Comparison of ENCODE assay signal across 11 cellular contexts in genomic region chr17:60393840-60394529, GRCh38. TPM values are rescaled to one million over a fixed set of nuclear protein-coding genes. Genes with fewer than 3 reads are reported as not detected.
A peak's percentile ranks its signal among the peaks of the same experiment; 100 is the strongest.
DNase-seq lines count a peak whose midpoint lies in the region; ATAC-seq and TF ChIP-seq lines count a peak whose summit lies in the region.
"Had no signal": no experiment of that assay in that cellular context is flagged by ENCODE, and none has a peak within 500 bp of the region (broad histone marks: within the 10 kb centered on the region; RNA-seq: fewer than 3 reads in every experiment).

No MANE protein-coding gene starts in this region.

- peaks cover 29 to 33% (median 29%) of the 10 kb centered on the region in 3 donors for H3K4me1 Mint-ChIP-seq in CD8-positive, alpha-beta memory T cell
- H3K4me1 Mint-ChIP-seq in activated T-helper 1 cell treated with anti-CD3 and anti-CD28 coated beads, Interleukin-12 subunit alpha, Interleukin-12 subunit beta, Interleukin-2, Interleukin-4 antibody, amounts not matched to agents 30 ng/mL and 10 ng/mL and 1 ng/mL, durations not matched to agents 14 hours and 24 hours and 36 hours (ENCODE audit: low read depth), result peaks cover 45% of the 10 kb centered on the region
- peaks cover 27% of the 10 kb centered on the region for H3K4me1 Mint-ChIP-seq in nephron

- no peak overlapping the region for H3K4me3 ChIP-seq in CD8-positive, alpha-beta memory T cell (ENCODE audit: low read length)
- H3K4me3 ChIP-seq in NB4 (ENCODE audit: low read depth, low read length), result peak overlapping the region; percentile 36
- H3K4me3 ChIP-seq: SK-N-MC had no signal

- TF ChIP-seq CTCF in NB4 (IDR thresholded peaks at IDR 0.05; ENCODE audit: low read depth, low read length) (no peak), nephron (IDR thresholded peaks at IDR 0.05; ENCODE audit: unreplicated experiment in 3 of 3) (no peak), GM10266 (IDR thresholded peaks at IDR 0.05; ENCODE audit: control insufficient read depth, insufficient read depth, low read depth, missing control alignments) (no peak)

- no peaks in the 10 kb centered on the region for H3K27me3 Mint-ChIP-seq in CD8-positive, alpha-beta memory T cell
- H3K27me3 Mint-ChIP-seq in activated T-helper 1 cell treated with anti-CD3 and anti-CD28 coated beads, Interleukin-12 subunit alpha, Interleukin-12 subunit beta, Interleukin-2, Interleukin-4 antibody, amounts not matched to agents 30 ng/mL and 10 ng/mL and 1 ng/mL, durations not matched to agents 14 hours and 24 hours and 36 hours (ENCODE audit: insufficient read depth), result no peaks in the 10 kb centered on the region
- H3K27me3 Mint-ChIP-seq in nephron (ENCODE audit: low read depth), result peaks cover 3% of the 10 kb centered on the region

- CTCF ChIA-PET in CD8-positive, alpha-beta memory T cell (lab: Charles Lee), result no interaction called here

- peak overlapping the region in 6 of 8 donors; percentile 43 to 91 (median 67) for H3K27ac Mint-ChIP-seq in CD8-positive, alpha-beta memory T cell
- H3K27ac Mint-ChIP-seq in activated T-helper 1 cell treated with anti-CD3 and anti-CD28 coated beads, Interleukin-12 subunit alpha, Interleukin-12 subunit beta, Interleukin-2, Interleukin-4 antibody, amounts not matched to agents 30 ng/mL and 10 ng/mL and 1 ng/mL, durations not matched to agents 14 hours and 24 hours and 36 hours, result no peak overlapping the region
- H3K27ac Mint-ChIP-seq in nephron, result peak overlapping the region; percentile 52 to 79 (median 79)

- H3K36me3 Mint-ChIP-seq in CD8-positive, alpha-beta memory T cell, result peaks cover 0 to 9% (median 0%) of the 10 kb centered on the region in 3 donors
- no peaks in the 10 kb centered on the region for H3K36me3 Mint-ChIP-seq in activated T-helper 1 cell treated with anti-CD3 and anti-CD28 coated beads, Interleukin-12 subunit alpha, Interleukin-12 subunit beta, Interleukin-2, Interleukin-4 antibody, amounts not matched to agents 30 ng/mL and 10 ng/mL and 1 ng/mL, durations not matched to agents 14 hours and 24 hours and 36 hours (ENCODE audit: low read depth)
- no peaks in the 10 kb centered on the region for H3K36me3 Mint-ChIP-seq in nephron (ENCODE audit: low read depth)

- H3K4me3 Mint-ChIP-seq in CD8-positive, alpha-beta memory T cell, result peak overlapping the region in 4 of 7 donors; percentile 8 to 45 (median 31)
- peak overlapping the region; percentile 33 for H3K4me3 Mint-ChIP-seq in activated T-helper 1 cell treated with anti-CD3 and anti-CD28 coated beads, Interleukin-12 subunit alpha, Interleukin-12 subunit beta, Interleukin-2, Interleukin-4 antibody, amounts not matched to agents 30 ng/mL and 10 ng/mL and 1 ng/mL, durations not matched to agents 14 hours and 24 hours and 36 hours
- H3K4me3 Mint-ChIP-seq in nephron, result peak overlapping the region; percentile 48 to 65 (median 65)

- H3K27me3 ChIP-seq in CD8-positive, alpha-beta memory T cell (ENCODE audit: insufficient read depth, low read length, poor library complexity, severe bottlenecking), result no peaks in the 10 kb centered on the region

- TF ChIP-seq POLR2A in NB4 (IDR thresholded peaks at IDR 0.05; ENCODE audit: extremely low read depth, insufficient read length), result no peak

- no peaks in the 10 kb centered on the region for H3K36me3 ChIP-seq in CD8-positive, alpha-beta memory T cell (ENCODE audit: insufficient read depth, low read length)

- no peak for DNase-seq in CD8-positive, alpha-beta memory T cell
- DNase-seq in NB4 (ENCODE audit: low read depth) (peak; percentile 85), RKO (ENCODE audit: low spot score) (no peak), GM10266 (ENCODE audit: extremely low spot score) (no peak)
- DNase-seq in activated T-helper 1 cell treated with anti-CD3 and anti-CD28 coated beads, Interleukin-12 subunit alpha, Interleukin-12 subunit beta, Interleukin-2, Interleukin-4 antibody, amounts not matched to agents 30 ng/mL and 10 ng/mL and 1 ng/mL, durations not matched to agents 14 hours and 24 hours and 36 hours (ENCODE audit: low spot score), result no peak
- DNase-seq: activated CD4-positive, alpha-beta T cell treated with anti-CD3 and anti-CD28 coated beads for 4 hours; activated gamma-delta T cell had no signal

- POLR2A ChIA-PET in CD8-positive, alpha-beta memory T cell (lab: Charles Lee), result no interaction called here

- ATAC-seq in HG02870 (IDR thresholded peaks at IDR 0.05; ENCODE audit: unreplicated experiment), result no peak
- no peak for ATAC-seq in GM21576 (IDR thresholded peaks at IDR 0.05; ENCODE audit: unreplicated experiment)

- H3K9me3 Mint-ChIP-seq in CD8-positive, alpha-beta memory T cell, result no peaks in the 10 kb centered on the region
- no peaks in the 10 kb centered on the region for H3K9me3 Mint-ChIP-seq in activated T-helper 1 cell treated with anti-CD3 and anti-CD28 coated beads, Interleukin-12 subunit alpha, Interleukin-12 subunit beta, Interleukin-2, Interleukin-4 antibody, amounts not matched to agents 30 ng/mL and 10 ng/mL and 1 ng/mL, durations not matched to agents 14 hours and 24 hours and 36 hours
- no peaks in the 10 kb centered on the region for H3K9me3 Mint-ChIP-seq in nephron

- intact Hi-C loops in activated T-helper 1 cell treated with anti-CD3 and anti-CD28 coated beads, Interleukin-12 subunit alpha, Interleukin-12 subunit beta, Interleukin-2, Interleukin-4 antibody, amounts not matched to agents 30 ng/mL and 10 ng/mL and 1 ng/mL, durations not matched to agents 14 hours and 24 hours and 36 hours (cut with micrococcal nuclease), result loop anchor here (2.0 to 10.0 kb wide), 6 partner anchors 319 to 1879 kb away; partner anchors contain the start of genes HEATR6, MTMR4, PRR11 and PTRH2

- peaks cover 24% of the 10 kb centered on the region for H3K4me1 ChIP-seq in CD8-positive, alpha-beta memory T cell (ENCODE audit: insufficient read depth, low read length)

- no peaks in the 10 kb centered on the region for H3K9me3 ChIP-seq in CD8-positive, alpha-beta memory T cell (ENCODE audit: low read length)

- no peak overlapping the region for H3K27ac ChIP-seq in CD8-positive, alpha-beta memory T cell (ENCODE audit: low read depth, low read length)

RNA-seq across cellular contexts. Expression of gene USP32, which starts 2.1 kb away (rescaled TPM):
- 10 to 100 TPM; 23.1 to 24.8 TPM for total RNA-seq in CD8-positive, alpha-beta memory T cell
- polyA plus RNA-seq in CD8-positive, alpha-beta memory T cell, result 8.6 TPM
- 30.5 and 31.2 TPM in 2 replicates for total RNA-seq in activated T-helper 1 cell treated with anti-CD3 and anti-CD28 coated beads, Interleukin-12 subunit alpha, Interleukin-12 subunit beta, Interleukin-2, Interleukin-4 antibody, amounts not matched to agents 30 ng/mL and 10 ng/mL and 1 ng/mL, durations not matched to agents 14 hours and 24 hours and 36 hours

RNA-seq across cellular contexts. Expression of gene CHCT1, which starts 28.3 kb away (rescaled TPM):
- under 1 TPM in 1 of 2 experiments, not detected in 1; 0.24 TPM for total RNA-seq in CD8-positive, alpha-beta memory T cell
- polyA plus RNA-seq in CD8-positive, alpha-beta memory T cell, result not detected
- total RNA-seq in activated T-helper 1 cell treated with anti-CD3 and anti-CD28 coated beads, Interleukin-12 subunit alpha, Interleukin-12 subunit beta, Interleukin-2, Interleukin-4 antibody, amounts not matched to agents 30 ng/mL and 10 ng/mL and 1 ng/mL, durations not matched to agents 14 hours and 24 hours and 36 hours, result not detected in 2 replicates
